30 cellular contexts compared by ENCODE assay signal in the genomic region with DNA sequence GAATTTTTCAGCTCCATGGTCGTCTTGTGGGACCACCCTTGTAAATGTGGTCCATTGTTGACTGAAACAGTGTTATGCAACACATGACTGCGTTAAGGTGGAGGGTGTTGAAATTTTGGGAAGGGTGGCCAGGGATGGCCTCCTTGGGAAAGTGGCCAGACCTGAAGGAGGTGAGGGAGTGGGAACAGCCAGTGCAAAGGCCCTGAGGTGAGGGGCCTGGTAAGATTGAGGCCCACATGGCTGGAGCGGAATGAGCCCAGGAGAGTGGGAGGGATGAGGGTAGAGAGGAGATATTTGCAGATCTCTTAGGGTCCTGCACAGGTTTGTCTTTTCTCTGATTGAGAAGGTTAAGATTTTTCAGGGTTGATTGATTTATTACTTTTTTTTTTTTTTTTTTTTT. TPM values are rescaled to one million over a fixed set of nuclear protein-coding genes. Genes with fewer than 3 reads are reported as not detected.
"Had no signal": no experiment of that assay in that cellular context is flagged by ENCODE, and none has a peak within 500 bp of the region (broad histone marks: within the 10 kb centered on the region; RNA-seq: fewer than 3 reads in every experiment).

No MANE protein-coding gene starts in this region.

- H3K27ac ChIP-seq: breast epithelium, heart left ventricle, neutrophil, pancreas, psoas muscle, right atrium auricular region, testis, vagina had no signal

- H3K36me3 Mint-ChIP-seq: type B pancreatic cell had no signal

- H3K4me1 ChIP-seq: breast epithelium, pancreas, right atrium auricular region, testis, vagina had no signal

- H3K9me3 ChIP-seq: breast epithelium, heart left ventricle, neutrophil, pancreas, psoas muscle, right atrium auricular region, testis, vagina had no signal

- ATAC-seq: activated CD4-positive, CD25-positive, alpha-beta regulatory T cell treated with anti-CD3 and anti-CD28 coated beads, Interleukin-2, amount 50 U/mL, for 24 hours; activated CD8-positive, alpha-beta memory T cell treated with anti-CD3 and anti-CD28 coated beads, Interleukin-2, amount 10 ng/mL, durations not matched to agents 7 days and 5 days; esophagus mucosa; heart left ventricle; psoas muscle; T-helper 17 cell had no signal

- DNase-seq: activated CD4-positive, alpha-beta memory T cell treated with anti-CD3 and anti-CD28 coated beads, Interleukin-2, amount 10 ng/mL, durations not matched to agents 7 days and 5 days; activated CD4-positive, alpha-beta T cell treated with anti-CD3 and anti-CD28 coated beads, Interleukin-2, amount 10 ng/mL, durations not matched to agents 24 days and 14 days; activated CD8-positive, alpha-beta memory T cell treated with anti-CD3 and anti-CD28 coated beads, Interleukin-2, amount 10 ng/mL, durations not matched to agents 7 days and 5 days; activated gamma-delta T cell; activated T-cell treated with anti-CD3 and anti-CD28 coated beads for 4 hours; effector memory CD4-positive, alpha-beta T cell; pancreas; psoas muscle; stimulated activated CD4-positive, alpha-beta T cell treated with anti-CD3 and anti-CD28 coated beads, Interleukin-1b, Interleukin-23, amount 100 ng/mL, for 48 hours; T-helper 17 cell; testis had no signal

- H3K27me3 Mint-ChIP-seq: activated CD4-positive, alpha-beta memory T cell treated with anti-CD3 and anti-CD28 coated beads, Interleukin-2, amount 10 ng/mL, durations not matched to agents 7 days and 5 days; activated CD4-positive, alpha-beta T cell treated with anti-CD3 and anti-CD28 coated beads, Interleukin-2, amount 10 ng/mL, durations not matched to agents 24 days and 14 days; activated CD8-positive, alpha-beta memory T cell treated with anti-CD3 and anti-CD28 coated beads, Interleukin-2, amount 10 ng/mL, durations not matched to agents 7 days and 5 days; activated naive CD4-positive, alpha-beta T cell treated with anti-CD3 and anti-CD28 coated beads, Interleukin-2, amount 50 U/mL, for 24 hours; central memory CD8-positive, alpha-beta T cell; T-helper 17 cell; type B pancreatic cell had no signal

- H3K4me3 Mint-ChIP-seq: activated CD4-positive, alpha-beta memory T cell treated with anti-CD3 and anti-CD28 coated beads, Interleukin-2, amount 10 ng/mL, durations not matched to agents 7 days and 5 days; activated CD4-positive, alpha-beta T cell treated with anti-CD3 and anti-CD28 coated beads, Interleukin-2, amount 10 ng/mL, durations not matched to agents 24 days and 14 days; activated CD8-positive, alpha-beta memory T cell treated with anti-CD3 and anti-CD28 coated beads, Interleukin-2, amount 10 ng/mL, durations not matched to agents 7 days and 5 days; activated naive CD4-positive, alpha-beta T cell treated with anti-CD3 and anti-CD28 coated beads, Interleukin-2, amount 50 U/mL, for 24 hours; activated T-helper 1 cell treated with anti-CD3 and anti-CD28 coated beads, Interleukin-12 subunit alpha, Interleukin-12 subunit beta, Interleukin-2, Interleukin-4 antibody, amounts not matched to agents 30 ng/mL and 10 ng/mL and 1 ng/mL, durations not matched to agents 14 hours and 24 hours and 36 hours; central memory CD8-positive, alpha-beta T cell; nephron; T-helper 17 cell; type B pancreatic cell had no signal

- H3K27ac Mint-ChIP-seq: activated CD4-positive, alpha-beta memory T cell treated with anti-CD3 and anti-CD28 coated beads, Interleukin-2, amount 10 ng/mL, durations not matched to agents 7 days and 5 days; activated CD4-positive, alpha-beta T cell treated with anti-CD3 and anti-CD28 coated beads, Interleukin-2, amount 10 ng/mL, durations not matched to agents 24 days and 14 days; activated CD8-positive, alpha-beta memory T cell treated with anti-CD3 and anti-CD28 coated beads, Interleukin-2, amount 10 ng/mL, durations not matched to agents 7 days and 5 days; activated naive CD4-positive, alpha-beta T cell treated with anti-CD3 and anti-CD28 coated beads, Interleukin-2, amount 50 U/mL, for 24 hours; activated T-helper 1 cell treated with anti-CD3 and anti-CD28 coated beads, Interleukin-12 subunit alpha, Interleukin-12 subunit beta, Interleukin-2, Interleukin-4 antibody, amounts not matched to agents 30 ng/mL and 10 ng/mL and 1 ng/mL, durations not matched to agents 14 hours and 24 hours and 36 hours; nephron; T-helper 17 cell; type B pancreatic cell had no signal

- H3K4me1 Mint-ChIP-seq: activated CD4-positive, alpha-beta memory T cell treated with anti-CD3 and anti-CD28 coated beads, Interleukin-2, amount 10 ng/mL, durations not matched to agents 7 days and 5 days; nephron had no signal

- H3K9me3 Mint-ChIP-seq: activated CD4-positive, alpha-beta memory T cell treated with anti-CD3 and anti-CD28 coated beads, Interleukin-2, amount 10 ng/mL, durations not matched to agents 7 days and 5 days; activated CD4-positive, alpha-beta T cell treated with anti-CD3 and anti-CD28 coated beads, Interleukin-2, amount 10 ng/mL, durations not matched to agents 24 days and 14 days; activated naive CD4-positive, alpha-beta T cell treated with anti-CD3 and anti-CD28 coated beads, Interleukin-2, amount 50 U/mL, for 24 hours; activated T-helper 1 cell treated with anti-CD3 and anti-CD28 coated beads, Interleukin-12 subunit alpha, Interleukin-12 subunit beta, Interleukin-2, Interleukin-4 antibody, amounts not matched to agents 30 ng/mL and 10 ng/mL and 1 ng/mL, durations not matched to agents 14 hours and 24 hours and 36 hours; central memory CD8-positive, alpha-beta T cell; nephron; type B pancreatic cell had no signal

- FAIRE-seq: astrocyte, colon, endothelial cell of umbilical vein, frontal cortex, islet of Langerhans, pancreas had no signal

- H3K36me3 ChIP-seq: breast epithelium, pancreas, right atrium auricular region, vagina had no signal

- H3K4me3 ChIP-seq: breast epithelium, heart left ventricle, pancreas, psoas muscle, right atrium auricular region, testis, vagina had no signal

- H3K27me3 ChIP-seq: breast epithelium, heart left ventricle, neutrophil, pancreas, right atrium auricular region, testis, vagina had no signal

RNA-seq across cellular contexts. Expression of a gene that starts 18.8 kb away (rescaled TPM):
- total RNA-seq: activated CD4-positive, alpha-beta memory T cell treated with anti-CD3 and anti-CD28 coated beads, Interleukin-2, amount 10 ng/mL, durations not matched to agents 7 days and 5 days; activated CD4-positive, alpha-beta T cell treated with anti-CD3 and anti-CD28 coated beads, Interleukin-2, amount 10 ng/mL, durations not matched to agents 24 days and 14 days; activated CD8-positive, alpha-beta memory T cell treated with anti-CD3 and anti-CD28 coated beads, Interleukin-2, amount 10 ng/mL, durations not matched to agents 7 days and 5 days; activated T-helper 1 cell treated with anti-CD3 and anti-CD28 coated beads, Interleukin-12 subunit alpha, Interleukin-12 subunit beta, Interleukin-2, Interleukin-4 antibody, amounts not matched to agents 30 ng/mL and 10 ng/mL and 1 ng/mL, durations not matched to agents 14 hours and 24 hours and 36 hours; astrocyte; breast epithelium; dermis microvascular lymphatic vessel endothelial cell; endothelial cell of umbilical vein; esophagus mucosa; frontal cortex; heart left ventricle; liver; pancreas; psoas muscle; right atrium auricular region; T-helper 17 cell; vagina had no signal
- polyA plus RNA-seq: endothelial cell of umbilical vein, heart left ventricle, liver had no signal
